ENCODE assay signal across 2 cellular contexts in the genomic region with DNA sequence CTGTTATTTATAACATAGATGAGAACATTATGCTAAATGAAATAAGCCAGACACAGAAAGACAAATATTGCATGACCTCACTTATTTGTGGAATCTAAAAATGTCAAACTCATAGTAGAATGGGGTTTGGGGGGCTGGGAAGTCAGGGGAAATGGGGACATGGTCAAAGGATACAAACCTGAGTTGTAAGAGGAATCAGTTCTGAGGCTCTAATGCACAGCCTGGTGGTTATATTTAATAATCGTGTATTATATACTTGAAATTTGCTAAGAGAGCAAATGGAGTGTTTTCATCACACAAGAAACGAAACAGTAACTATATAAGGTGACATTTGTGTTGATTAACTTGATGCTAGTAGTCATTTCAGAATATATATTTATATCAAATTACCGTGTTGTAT.
TF ChIP-seq lines count a peak whose summit lies in the region.

No MANE protein-coding gene starts in this region.

TF ChIP-seq in SK-N-SH, 30 proteins besides CTCF, POLR2A, EP300 and RAD21 (continued from another document):
- TF ChIP-seq MXI1 (IDR thresholded peaks at IDR 0.05; ENCODE audit: low read depth, low read length) (no peak), TAF1 (IDR thresholded peaks at IDR 0.05; ENCODE audit: borderline replicate concordance, low read depth, low read length) (no peak), YY1 (IDR thresholded peaks at IDR 0.05; ENCODE audit: low read depth) (no peak), RCOR1 (IDR thresholded peaks at IDR 0.05; ENCODE audit: low read length) (no peak)
- TF ChIP-seq, protein P1, sequence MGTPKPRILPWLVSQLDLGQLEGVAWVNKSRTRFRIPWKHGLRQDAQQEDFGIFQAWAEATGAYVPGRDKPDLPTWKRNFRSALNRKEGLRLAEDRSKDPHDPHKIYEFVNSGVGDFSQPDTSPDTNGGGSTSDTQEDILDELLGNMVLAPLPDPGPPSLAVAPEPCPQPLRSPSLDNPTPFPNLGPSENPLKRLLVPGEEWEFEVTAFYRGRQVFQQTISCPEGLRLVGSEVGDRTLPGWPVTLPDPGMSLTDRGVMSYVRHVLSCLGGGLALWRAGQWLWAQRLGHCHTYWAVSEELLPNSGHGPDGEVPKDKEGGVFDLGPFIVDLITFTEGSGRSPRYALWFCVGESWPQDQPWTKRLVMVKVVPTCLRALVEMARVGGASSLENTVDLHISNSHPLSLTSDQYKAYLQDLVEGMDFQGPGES (IDR thresholded peaks at IDR 0.05; ENCODE audit: low read depth, low read length) = no peak
TF ChIP-seq in SK-N-SH: peak in this region for 0.

TF ChIP-seq in SK-N-SH treated with all-trans-retinoic acid at 6 μM for 48 hours, 23 proteins besides CTCF, POLR2A, EP300 and RAD21 (continued from another document):
- TF ChIP-seq, protein P2, sequence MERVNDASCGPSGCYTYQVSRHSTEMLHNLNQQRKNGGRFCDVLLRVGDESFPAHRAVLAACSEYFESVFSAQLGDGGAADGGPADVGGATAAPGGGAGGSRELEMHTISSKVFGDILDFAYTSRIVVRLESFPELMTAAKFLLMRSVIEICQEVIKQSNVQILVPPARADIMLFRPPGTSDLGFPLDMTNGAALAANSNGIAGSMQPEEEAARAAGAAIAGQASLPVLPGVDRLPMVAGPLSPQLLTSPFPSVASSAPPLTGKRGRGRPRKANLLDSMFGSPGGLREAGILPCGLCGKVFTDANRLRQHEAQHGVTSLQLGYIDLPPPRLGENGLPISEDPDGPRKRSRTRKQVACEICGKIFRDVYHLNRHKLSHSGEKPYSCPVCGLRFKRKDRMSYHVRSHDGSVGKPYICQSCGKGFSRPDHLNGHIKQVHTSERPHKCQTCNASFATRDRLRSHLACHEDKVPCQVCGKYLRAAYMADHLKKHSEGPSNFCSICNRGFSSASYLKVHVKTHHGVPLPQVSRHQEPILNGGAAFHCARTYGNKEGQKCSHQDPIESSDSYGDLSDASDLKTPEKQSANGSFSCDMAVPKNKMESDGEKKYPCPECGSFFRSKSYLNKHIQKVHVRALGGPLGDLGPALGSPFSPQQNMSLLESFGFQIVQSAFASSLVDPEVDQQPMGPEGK (CRISPR knock-in tag; IDR thresholded peaks at IDR 0.05; ENCODE audit: borderline replicate concordance) = no peak
- TF ChIP-seq ZC3H10 (CRISPR knock-in tag; IDR thresholded peaks at IDR 0.05) (no peak), SNAI2 (CRISPR knock-in tag; IDR thresholded peaks at IDR 0.05) (no peak), ZFP30 (CRISPR knock-in tag; IDR thresholded peaks at IDR 0.05) (no peak), TCF4 (CRISPR knock-in tag; IDR thresholded peaks at IDR 0.05; ENCODE audit: borderline replicate concordance) (no peak), ARNTL (CRISPR knock-in tag; IDR thresholded peaks at IDR 0.05; ENCODE audit: borderline replicate concordance, low read depth) (no peak)
- TF ChIP-seq, protein P3, sequence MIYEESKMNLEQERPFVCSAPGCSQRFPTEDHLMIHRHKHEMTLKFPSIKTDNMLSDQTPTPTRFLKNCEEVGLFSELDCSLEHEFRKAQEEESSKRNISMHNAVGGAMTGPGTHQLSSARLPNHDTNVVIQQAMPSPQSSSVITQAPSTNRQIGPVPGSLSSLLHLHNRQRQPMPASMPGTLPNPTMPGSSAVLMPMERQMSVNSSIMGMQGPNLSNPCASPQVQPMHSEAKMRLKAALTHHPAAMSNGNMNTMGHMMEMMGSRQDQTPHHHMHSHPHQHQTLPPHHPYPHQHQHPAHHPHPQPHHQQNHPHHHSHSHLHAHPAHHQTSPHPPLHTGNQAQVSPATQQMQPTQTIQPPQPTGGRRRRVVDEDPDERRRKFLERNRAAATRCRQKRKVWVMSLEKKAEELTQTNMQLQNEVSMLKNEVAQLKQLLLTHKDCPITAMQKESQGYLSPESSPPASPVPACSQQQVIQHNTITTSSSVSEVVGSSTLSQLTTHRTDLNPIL (CRISPR knock-in tag; IDR thresholded peaks at IDR 0.05; ENCODE audit: low read depth) = no peak
- TF ChIP-seq, protein P4, sequence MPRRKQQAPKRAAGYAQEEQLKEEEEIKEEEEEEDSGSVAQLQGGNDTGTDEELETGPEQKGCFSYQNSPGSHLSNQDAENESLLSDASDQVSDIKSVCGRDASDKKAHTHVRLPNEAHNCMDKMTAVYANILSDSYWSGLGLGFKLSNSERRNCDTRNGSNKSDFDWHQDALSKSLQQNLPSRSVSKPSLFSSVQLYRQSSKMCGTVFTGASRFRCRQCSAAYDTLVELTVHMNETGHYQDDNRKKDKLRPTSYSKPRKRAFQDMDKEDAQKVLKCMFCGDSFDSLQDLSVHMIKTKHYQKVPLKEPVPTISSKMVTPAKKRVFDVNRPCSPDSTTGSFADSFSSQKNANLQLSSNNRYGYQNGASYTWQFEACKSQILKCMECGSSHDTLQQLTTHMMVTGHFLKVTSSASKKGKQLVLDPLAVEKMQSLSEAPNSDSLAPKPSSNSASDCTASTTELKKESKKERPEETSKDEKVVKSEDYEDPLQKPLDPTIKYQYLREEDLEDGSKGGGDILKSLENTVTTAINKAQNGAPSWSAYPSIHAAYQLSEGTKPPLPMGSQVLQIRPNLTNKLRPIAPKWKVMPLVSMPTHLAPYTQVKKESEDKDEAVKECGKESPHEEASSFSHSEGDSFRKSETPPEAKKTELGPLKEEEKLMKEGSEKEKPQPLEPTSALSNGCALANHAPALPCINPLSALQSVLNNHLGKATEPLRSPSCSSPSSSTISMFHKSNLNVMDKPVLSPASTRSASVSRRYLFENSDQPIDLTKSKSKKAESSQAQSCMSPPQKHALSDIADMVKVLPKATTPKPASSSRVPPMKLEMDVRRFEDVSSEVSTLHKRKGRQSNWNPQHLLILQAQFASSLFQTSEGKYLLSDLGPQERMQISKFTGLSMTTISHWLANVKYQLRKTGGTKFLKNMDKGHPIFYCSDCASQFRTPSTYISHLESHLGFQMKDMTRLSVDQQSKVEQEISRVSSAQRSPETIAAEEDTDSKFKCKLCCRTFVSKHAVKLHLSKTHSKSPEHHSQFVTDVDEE (CRISPR knock-in tag; IDR thresholded peaks at IDR 0.05) = no peak
TF ChIP-seq in SK-N-SH treated with all-trans-retinoic acid at 6 μM for 48 hours: peak in this region for 0.
